32 cellular contexts compared by ENCODE assay signal in genomic region chr2:238852186-238852869, GRCh38. TPM values are rescaled to one million over a fixed set of nuclear protein-coding genes. Genes with fewer than 3 reads are reported as not detected.
DNase-seq lines count a peak whose midpoint lies in the region; ATAC-seq and TF ChIP-seq lines count a peak whose summit lies in the region.
"Had no signal": no experiment of that assay in that cellular context is flagged by ENCODE, and none has a peak within 500 bp of the region (broad histone marks: within the 10 kb centered on the region; RNA-seq: fewer than 3 reads in every experiment).

No MANE protein-coding gene starts in this region.

- H3K4me3 Mint-ChIP-seq in effector memory CD8-positive, alpha-beta T cell: no peak overlapping the region
- H3K4me3 Mint-ChIP-seq: activated B cell treated with CpG ODN at 0.5 μM for 24 hours; activated CD8-positive, alpha-beta memory T cell treated with anti-CD3 and anti-CD28 coated beads, Interleukin-2, amount 10 ng/mL, durations not matched to agents 7 days and 5 days; memory B cell had no signal

- H3K27me3 ChIP-seq in adipocyte (replicated peaks; ENCODE audit: control insufficient read depth, insufficient read depth, low read length) (no peaks in the 10 kb centered on the region), transverse colon (peaks cover 54% of the 10 kb centered on the region), osteoblast (ENCODE audit: insufficient read depth, low read length) (no peaks in the 10 kb centered on the region)

- TF ChIP-seq EP300 in transverse colon (IDR thresholded peaks at IDR 0.05; ENCODE audit: low read depth): no peak

- peaks cover 63% of the 10 kb centered on the region for H3K79me2 ChIP-seq in osteoblast (ENCODE audit: insufficient read depth, low read length)

- TF ChIP-seq POLR2A in transverse colon (IDR thresholded peaks at IDR 0.05): no peak

- H3K9me3 Mint-ChIP-seq in effector memory CD8-positive, alpha-beta T cell: no peaks in the 10 kb centered on the region
- H3K9me3 Mint-ChIP-seq: activated B cell treated with CpG ODN at 0.5 μM for 24 hours, memory B cell had no signal

- H2AFZ ChIP-seq in osteoblast (ENCODE audit: low read length): no peak overlapping the region

- H3K4me1 Mint-ChIP-seq in effector memory CD8-positive, alpha-beta T cell (ENCODE audit: low read depth in 2 of 2): no peaks in the 10 kb centered on the region
- H3K4me1 Mint-ChIP-seq: activated B cell treated with CpG ODN at 0.5 μM for 24 hours; activated CD8-positive, alpha-beta memory T cell treated with anti-CD3 and anti-CD28 coated beads, Interleukin-2, amount 10 ng/mL, durations not matched to agents 7 days and 5 days; memory B cell had no signal

- TF ChIP-seq CTCF in foreskin fibroblast (IDR thresholded peaks at IDR 0.05; ENCODE audit: low read depth, low read length) (no peak), transverse colon (IDR thresholded peaks at IDR 0.05) (no peak), osteoblast (IDR thresholded peaks at IDR 0.05; ENCODE audit: extremely low read depth, low read depth, low read length) (no peak)

- no peaks in the 10 kb centered on the region for H4K20me1 ChIP-seq in osteoblast (ENCODE audit: insufficient read depth, low read length)

- H3K36me3 ChIP-seq in adipocyte (ENCODE audit: control insufficient read depth, insufficient read depth, low read length, severe bottlenecking) (peaks cover 48% of the 10 kb centered on the region), transverse colon (no peaks in the 10 kb centered on the region), osteoblast (ENCODE audit: insufficient read depth, low read length) (no peaks in the 10 kb centered on the region)
- H3K36me3 ChIP-seq: adrenal gland, gastrocnemius medialis, stomach, tibial nerve had no signal

- H3K4me1 ChIP-seq in adipocyte (ENCODE audit: control insufficient read depth, insufficient read depth, low read length) (peaks cover 49% of the 10 kb centered on the region), transverse colon (peaks cover 0 to 12% (median 0%) of the 10 kb centered on the region in 4 donors), osteoblast (ENCODE audit: insufficient read depth, low read length) (peaks cover 7% of the 10 kb centered on the region)

- H3K9ac ChIP-seq in adipocyte (ENCODE audit: low read length): peak overlapping the region; percentile 95

- in situ Hi-C loops in transverse colon (cut with MboI; ENCODE audit: low pct_ligation_motif_present in 1 of 4, low pct_unique_long_range_greater_than_20kb in 1 of 4, low sequenced_read_pairs in 3 of 4): no loop called here

- no peak overlapping the region for H3K4me2 ChIP-seq in osteoblast (ENCODE audit: insufficient read depth, low read length)
- H3K4me2 ChIP-seq: smooth muscle cell had no signal

- 18 to 24% methylated on average over 9 of the region's 9 CpGs for WGBS in transverse colon (ENCODE audit: low coverage in 1 of 2), 2 donors

- H3K27me3 Mint-ChIP-seq in effector memory CD8-positive, alpha-beta T cell: peaks cover 20 to 40% of the 10 kb centered on the region in 2 donors

- intact Hi-C loops in transverse colon (cut with DNase I; ENCODE audit: low total_unique reads): no loop called here

- ATAC-seq in effector memory CD8-positive, alpha-beta T cell (replicated peaks): no peak
- ATAC-seq: activated CD8-positive, alpha-beta memory T cell treated with anti-CD3 and anti-CD28 coated beads, Interleukin-2, amount 10 ng/mL, durations not matched to agents 7 days and 5 days; body of pancreas; gastrocnemius medialis; GM12878; left colon had no signal

- peak overlapping the region; percentile 90 for H3K4me3 ChIP-seq in adipocyte (ENCODE audit: low read length)
- H3K4me3 ChIP-seq in foreskin fibroblast (ENCODE audit: low read depth in 1 of 2, low read length in 2 of 2): peak overlapping the region; percentile 83 to 98
- peak overlapping the region in 1 of 4 donors; percentile 2 for H3K4me3 ChIP-seq in transverse colon
- H3K4me3 ChIP-seq in osteoblast (ENCODE audit: insufficient read depth, low read length): no peak overlapping the region
- H3K4me3 ChIP-seq: adrenal gland, body of pancreas, gastrocnemius medialis, GM12878, smooth muscle cell, tibial nerve had no signal

- no peaks in the 10 kb centered on the region for H3K9me3 ChIP-seq in adipocyte (ENCODE audit: control insufficient read depth, low read length)
- no peaks in the 10 kb centered on the region for H3K9me3 ChIP-seq in transverse colon
- H3K9me3 ChIP-seq in osteoblast (ENCODE audit: low read depth, low read length): no peaks in the 10 kb centered on the region
- H3K9me3 ChIP-seq: adrenal gland, body of pancreas, gastrocnemius medialis, stomach, tibial nerve had no signal

- H3K27ac Mint-ChIP-seq in effector memory CD8-positive, alpha-beta T cell: no peak overlapping the region
- H3K27ac Mint-ChIP-seq: activated B cell treated with CpG ODN at 0.5 μM for 24 hours; activated CD8-positive, alpha-beta memory T cell treated with anti-CD3 and anti-CD28 coated beads, Interleukin-2, amount 10 ng/mL, durations not matched to agents 7 days and 5 days; CD14-positive monocyte; memory B cell had no signal

- H3K36me3 Mint-ChIP-seq in effector memory CD8-positive, alpha-beta T cell (ENCODE audit: insufficient read depth): no peaks in the 10 kb centered on the region
- H3K36me3 Mint-ChIP-seq: activated CD8-positive, alpha-beta memory T cell treated with anti-CD3 and anti-CD28 coated beads, Interleukin-2, amount 10 ng/mL, durations not matched to agents 7 days and 5 days; CD14-positive monocyte; memory B cell had no signal

- peak; percentile 39 for DNase-seq in EL
- DNase-seq in adipocyte (ENCODE audit: low read depth): peak; percentile 55
- DNase-seq in foreskin fibroblast: peak in 1 of 2 donors; percentile 51
- DNase-seq in transverse colon: no peak
- DNase-seq in iPS-NIHi11 (ENCODE audit: low spot score): no peak
- DNase-seq in osteoblast (ENCODE audit: insufficient read length, low spot score, missing footprints): no peak
- DNase-seq in effector memory CD8-positive, alpha-beta T cell: no peak
- DNase-seq: activated B cell treated with CpG ODN at 0.5 μM for 24 hours; activated naive CD4-positive, alpha-beta T cell treated with Interleukin-2 at 50 U/mL for 16 hours; activated T-cell treated with anti-CD3 and anti-CD28 coated beads, Interleukin-2, amount 50 U/mL, for 48 hours; adrenal gland; body of pancreas; Calu3; DMS79 treated with DMSO at 0.1 percent for 48 hours; gastrocnemius medialis; GOT3; left colon; NCI-H1105 treated with DMSO at 0.1 percent for 48 hours; NCI-H2029; NCI-H2227 treated with DMSO at 0.1 percent for 48 hours; NCI-H526 treated with DMSO at 0.1 percent for 48 hours; SIG-M5; stimulated activated CD4-positive, alpha-beta T cell treated with anti-CD3 and anti-CD28 coated beads, Interleukin-1b, Interleukin-23, amount 100 ng/mL, for 48 hours; stomach; SW 1271; T1000 had no signal

- H3K27ac ChIP-seq in transverse colon: peak overlapping the region; percentile 31 to 89 (median 63)
- H3K27ac ChIP-seq in osteoblast (ENCODE audit: low read depth, low read length): no peak overlapping the region
- H3K27ac ChIP-seq: adrenal gland, body of pancreas, gastrocnemius medialis, tibial nerve had no signal

RNA-seq across cellular contexts. Expression of gene TWIST2, which starts 4.4 kb away (rescaled TPM):
- total RNA-seq in transverse colon (10 to 100 TPM in 3 of 4 donors, 1 to 10 TPM in 1; 6.7 to 59.1 (median 16.8) TPM), osteoblast (9.4 TPM in 2 replicates)
- total RNA-seq: activated B cell treated with CpG ODN at 0.5 μM for 24 hours; activated CD8-positive, alpha-beta memory T cell treated with anti-CD3 and anti-CD28 coated beads, Interleukin-2, amount 10 ng/mL, durations not matched to agents 7 days and 5 days; Calu3; GM12878 had no signal

Comparison
In these comparisons a context has a peak if more than half of its experiments do, and no peak if none do; other contexts are left out.
1. DNase-seq: peak in EL (single experiment) and adipocyte (single experiment); none in transverse colon (single experiment), iPS-NIHi11 (single experiment), osteoblast (single experiment) and effector memory CD8-positive, alpha-beta T cell (0 of 3).